Comparison of ENCODE assay signal across 8 cellular contexts in genomic region chr1:26500488-26501175, GRCh38. TPM values are rescaled to one million over a fixed set of nuclear protein-coding genes. Genes with fewer than 3 reads are reported as not detected.
DNase-seq lines count a peak whose midpoint lies in the region; ATAC-seq and TF ChIP-seq lines count a peak whose summit lies in the region.

No MANE protein-coding gene starts in this region.

- H3K4me1 Mint-ChIP-seq in activated CD4-positive, alpha-beta memory T cell treated with anti-CD3 and anti-CD28 coated beads for 36 hours (ENCODE audit: low read depth): peaks cover 8% of the 10 kb centered on the region

- no peaks in the 10 kb centered on the region for H3K36me3 ChIP-seq in lower lobe of right lung

- POLR2A ChIA-PET in activated CD4-positive, alpha-beta memory T cell treated with anti-CD3 and anti-CD28 coated beads for 36 hours (lab: Charles Lee): interaction anchor here (0.6 to 2.4 kb wide), 19 partner anchors 11 to 388 kb away, joined by 3 to 23 read pairs (median 5); partner anchors contain the start of genes CEP85, DHDDS, HMGN2 and PIGV

- no peaks in the 10 kb centered on the region for H3K9me3 Mint-ChIP-seq in activated CD4-positive, alpha-beta memory T cell treated with anti-CD3 and anti-CD28 coated beads for 36 hours

- H3K27me3 Mint-ChIP-seq in activated CD4-positive, alpha-beta memory T cell treated with anti-CD3 and anti-CD28 coated beads for 36 hours: no peaks in the 10 kb centered on the region

- H3K36me3 Mint-ChIP-seq in activated CD4-positive, alpha-beta memory T cell treated with anti-CD3 and anti-CD28 coated beads for 36 hours: no peaks in the 10 kb centered on the region

- H3K9me3 ChIP-seq in lower lobe of right lung: no peaks in the 10 kb centered on the region

- peak overlapping the region; percentile 93 for H3K27ac Mint-ChIP-seq in activated CD4-positive, alpha-beta memory T cell treated with anti-CD3 and anti-CD28 coated beads for 36 hours

- DNase-seq in AG09309 (ENCODE audit: low read depth) (no peak), NCI-H460 (ENCODE audit: extremely low read depth, low read depth) (peak; percentile 60), dermis microvascular lymphatic vessel endothelial cell (ENCODE audit: low read depth in 2 of 2) (peak; percentile 23 to 74), lower lobe of right lung (peak; percentile 93)
- DNase-seq in activated CD4-positive, alpha-beta memory T cell treated with anti-CD3 and anti-CD28 coated beads for 36 hours: peak; percentile 93
- peak; percentile 90 to 96 for DNase-seq in stimulated activated CD4-positive, alpha-beta T cell treated with anti-CD3 and anti-CD28 coated beads, Interleukin-4, amount 100 ng/mL, for 48 hours (ENCODE audit: low read depth in 2 of 2)

- peak overlapping the region; percentile 88 for H3K4me3 Mint-ChIP-seq in activated CD4-positive, alpha-beta memory T cell treated with anti-CD3 and anti-CD28 coated beads for 36 hours

- peak overlapping the region; percentile 73 for H3K4me3 ChIP-seq in AG09309 (ENCODE audit: control insufficient read depth, low read depth, low read length)
- H3K4me3 ChIP-seq in lower lobe of right lung: peak overlapping the region; percentile 91

- CTCF ChIA-PET in activated CD4-positive, alpha-beta memory T cell treated with anti-CD3 and anti-CD28 coated beads for 36 hours (lab: Charles Lee): interaction anchor here (0.6 to 4.8 kb wide), 38 partner anchors 11 to 378 kb away, joined by 3 to 81 read pairs (median 5); partner anchors contain the start of genes DHDDS, PIGV and RPS6KA1

- ATAC-seq in HG03159 (IDR thresholded peaks at IDR 0.05; ENCODE audit: unreplicated experiment): peak; percentile 65
- peak; percentile 96 to 97 for ATAC-seq in lower lobe of right lung

- peak; percentile 51 for TF ChIP-seq POLR2A in GM18951 (IDR thresholded peaks at IDR 0.05; ENCODE audit: extremely low read depth, insufficient read depth, insufficient read length)

- H3K27me3 ChIP-seq in lower lobe of right lung (ENCODE audit: low read depth): no peaks in the 10 kb centered on the region

- H3K27ac ChIP-seq in lower lobe of right lung: peak overlapping the region; percentile 99

- intact Hi-C loops in activated CD4-positive, alpha-beta memory T cell treated with anti-CD3 and anti-CD28 coated beads for 36 hours (cut with micrococcal nuclease): loop anchor here (1.0 to 2.0 kb wide), 5 partner anchors 28 to 290 kb away; partner anchors contain the start of genes HMGN2 and RPS6KA1
- intact Hi-C loops in lower lobe of right lung (cut with DNase I): no loop called here

- peaks cover 15% of the 10 kb centered on the region for H3K4me1 ChIP-seq in lower lobe of right lung

- TF ChIP-seq CTCF in AG09309 (IDR thresholded peaks at IDR 0.05; ENCODE audit: control insufficient read depth, insufficient read depth, low read depth, low read length, missing control alignments) (no peak), lower lobe of right lung (IDR thresholded peaks at IDR 0.05) (peak; percentile 39)

- in situ Hi-C loops in GM18951 (cut with MboI; ENCODE audit: low sequenced_read_pairs, unreplicated experiment): loop anchor here (10.0 kb wide), 1 partner anchor 274 kb away; no protein-coding TSS in a partner anchor

RNA-seq across cellular contexts. Expression of gene HMGN2, which starts 28.4 kb away (rescaled TPM):
- 301 and 331 TPM in 2 replicates for total RNA-seq in NCI-H460 (2014; rRNA removed; shearing (Covaris generic))
- polyA plus RNA-seq in NCI-H460 (2014; cell fraction: nucleus; rRNA removed): 443 and 448 TPM in 2 replicates
- 100 to 1,000 TPM; 755 to 762 TPM for total RNA-seq in activated CD4-positive, alpha-beta memory T cell treated with anti-CD3 and anti-CD28 coated beads for 36 hours
- total RNA-seq in dermis microvascular lymphatic vessel endothelial cell (130 and 209 TPM in 2 replicates), lower lobe of right lung (326 TPM)

RNA-seq across cellular contexts. Expression of gene RPS6KA1, which starts 28.9 kb away (rescaled TPM):
- total RNA-seq in NCI-H460 (2014; rRNA removed; shearing (Covaris generic)): 11.5 and 11.7 TPM in 2 replicates
- polyA plus RNA-seq in NCI-H460 (2014; cell fraction: nucleus; rRNA removed): 32.2 and 38.0 TPM in 2 replicates
- total RNA-seq in activated CD4-positive, alpha-beta memory T cell treated with anti-CD3 and anti-CD28 coated beads for 36 hours: 100 to 1,000 TPM; 109 to 112 TPM
- total RNA-seq in dermis microvascular lymphatic vessel endothelial cell (12.4 and 15.9 TPM in 2 replicates), lower lobe of right lung (140 TPM)
